8 cellular contexts compared by ENCODE assay signal in the genomic region with DNA sequence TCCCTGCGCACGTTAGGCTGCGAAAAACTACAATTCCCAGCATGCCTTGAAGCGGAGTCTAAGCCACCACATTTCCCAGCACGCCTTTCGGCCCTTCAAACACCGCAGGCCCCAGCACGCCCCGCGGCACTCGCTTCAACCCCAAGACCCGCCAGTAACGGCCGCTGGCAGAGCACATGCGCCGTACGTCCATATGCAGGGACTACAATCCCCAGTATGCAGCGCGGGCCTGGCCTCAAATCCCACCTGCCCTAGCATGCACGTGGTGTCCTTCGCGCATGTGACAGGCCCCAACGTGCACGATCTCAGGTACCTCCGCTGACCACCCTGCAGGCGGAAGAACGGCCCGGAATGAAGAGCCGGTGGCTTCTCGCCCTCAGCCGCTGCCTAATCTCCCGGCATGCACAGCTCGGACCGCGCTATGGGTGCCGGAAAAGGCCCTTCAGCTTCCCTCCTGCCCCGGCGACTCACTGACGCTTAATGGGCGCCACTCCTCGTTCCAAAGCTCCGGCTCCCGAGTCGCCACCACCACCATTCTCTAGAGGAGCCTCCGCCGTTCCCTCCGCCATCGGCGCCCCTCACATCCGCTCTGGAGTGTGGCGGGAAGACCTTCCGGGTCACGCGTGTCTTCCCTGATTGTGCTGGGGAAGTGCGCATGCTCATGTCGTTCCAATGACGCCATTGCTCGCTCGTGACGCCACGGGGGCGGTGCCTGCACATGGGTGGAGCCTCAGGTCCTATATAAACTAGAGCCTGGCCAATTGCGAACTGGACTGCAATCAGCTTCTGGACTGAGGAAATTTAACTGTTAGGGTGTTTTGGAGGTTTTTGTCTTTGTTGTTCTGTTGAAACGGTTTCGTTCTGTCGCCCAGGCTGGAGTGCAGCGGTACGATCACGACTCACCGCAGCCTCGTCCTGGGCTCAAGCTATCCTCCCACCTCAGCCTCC. TPM values are rescaled to one million over a fixed set of nuclear protein-coding genes. Genes with fewer than 3 reads are reported as not detected.
DNase-seq lines count a peak whose midpoint lies in the region; ATAC-seq, FAIRE-seq and TF ChIP-seq lines count a peak whose summit lies in the region.

Gene DUS3L (minus strand): TSS at position 591 of the 948 bp plus-strand sequence. CDS start 22 bp downstream, at position 569.

- H3K27ac Mint-ChIP-seq in activated naive CD8-positive, alpha-beta T cell treated with anti-CD3 and anti-CD28 coated beads, Interleukin-2, amount 50 U/mL, for 24 hours: peak within 1 kb of the TSS; percentile 100

- peaks cover 14% of the 10 kb centered on the region for H3K4me1 Mint-ChIP-seq in activated naive CD8-positive, alpha-beta T cell treated with anti-CD3 and anti-CD28 coated beads, Interleukin-2, amount 50 U/mL, for 24 hours

- H3K27ac ChIP-seq in pancreas: peak within 1 kb of the TSS; percentile 81 to 99 (median 95)
- peak within 1 kb of the TSS; percentile 90 to 91 for H3K27ac ChIP-seq in tibial artery

- H3K4me1 ChIP-seq in pancreas (peaks cover 0 to 5% (median 0%) of the 10 kb centered on the region in 3 donors), tibial artery (peaks cover 0 to 8% (median 7%) of the 10 kb centered on the region in 4 donors)

- H3K9me3 ChIP-seq in pancreas: no peaks in the 10 kb centered on the region
- no peaks in the 10 kb centered on the region for H3K9me3 ChIP-seq in tibial artery

- peaks cover 3% of the 10 kb centered on the region for H3K27me3 Mint-ChIP-seq in activated naive CD8-positive, alpha-beta T cell treated with anti-CD3 and anti-CD28 coated beads, Interleukin-2, amount 50 U/mL, for 24 hours

- peaks cover 34% of the 10 kb centered on the region for H3K36me3 Mint-ChIP-seq in activated naive CD8-positive, alpha-beta T cell treated with anti-CD3 and anti-CD28 coated beads, Interleukin-2, amount 50 U/mL, for 24 hours (ENCODE audit: low read depth)

- H3K27me3 ChIP-seq in pancreas (no peaks in the 10 kb centered on the region), tibial artery (peaks cover 0 to 3% of the 10 kb centered on the region in 2 donors)

- WGBS in pancreas, 2 donors: 11% methylated on average over 70 to 71 of the region's 71 CpGs

- FAIRE-seq in pancreas (lab: Jason Lieb, UNC): peak; percentile 88

- peaks cover 9 to 38% (median 27%) of the 10 kb centered on the region in 3 donors for H3K36me3 ChIP-seq in pancreas
- H3K36me3 ChIP-seq in tibial artery: peaks cover 42 to 43% (median 43%) of the 10 kb centered on the region in 3 donors

- intact Hi-C loops in Right ventricle myocardium superior (cut with DNase I) (no loop called here), pancreas (cut with DNase I) (no loop called here), tibial artery (cut with DNase I; ENCODE audit: low total_unique reads) (no loop called here)

- H3K9me3 Mint-ChIP-seq in activated naive CD8-positive, alpha-beta T cell treated with anti-CD3 and anti-CD28 coated beads, Interleukin-2, amount 50 U/mL, for 24 hours: no peaks in the 10 kb centered on the region

- peak; percentile 100 for DNase-seq in GM12865 (ENCODE audit: low read depth)
- peak; percentile 84 for DNase-seq in NCI-H1417 treated with DMSO at 0.1 percent for 48 hours (lab: John Stamatoyannopoulos, UW)
- DNase-seq in SW480 (ENCODE audit: low spot score): peak; percentile 96
- peak; percentile 98 for DNase-seq in activated naive CD8-positive, alpha-beta T cell treated with anti-CD3 and anti-CD28 coated beads, Interleukin-2, amount 50 U/mL, for 24 hours
- DNase-seq in Right ventricle myocardium superior: peak; percentile 98
- peak; percentile 95 to 99 (median 96) for DNase-seq in pancreas
- DNase-seq in tibial artery: peak; percentile 97 to 98

- no peak for TF ChIP-seq CTCF in GM12865 (IDR thresholded peaks at IDR 0.05; ENCODE audit: insufficient read depth, low read depth, low read length, missing control alignments)
- TF ChIP-seq CTCF in pancreas (IDR thresholded peaks at IDR 0.05): no peak
- TF ChIP-seq CTCF in tibial artery (IDR thresholded peaks at IDR 0.05): peak in 1 of 2 experiments; percentile 4

- H3K4me3 Mint-ChIP-seq in activated naive CD8-positive, alpha-beta T cell treated with anti-CD3 and anti-CD28 coated beads, Interleukin-2, amount 50 U/mL, for 24 hours: peak within 1 kb of the TSS; percentile 98

- peak within 1 kb of the TSS; percentile 74 for H3K4me3 ChIP-seq in GM12865 (ENCODE audit: low read depth, low read length)
- H3K4me3 ChIP-seq in pancreas: peak within 1 kb of the TSS; percentile 33 to 96 (median 68)
- peak within 1 kb of the TSS; percentile 72 to 74 for H3K4me3 ChIP-seq in tibial artery

- ATAC-seq in HG02763 (IDR thresholded peaks at IDR 0.05; ENCODE audit: unreplicated experiment) (peak; percentile 85), Right ventricle myocardium superior (ENCODE audit: poor library complexity) (peak; percentile 97), pancreas (peak; percentile 93 to 97 (median 94))
- peak; percentile 98 for ATAC-seq in activated naive CD8-positive, alpha-beta T cell treated with anti-CD3 and anti-CD28 coated beads, Interleukin-2, amount 50 U/mL, for 24 hours

RNA-seq across cellular contexts. Expression of gene DUS3L, which starts in this region (rescaled TPM):
- 12.9 TPM for total RNA-seq in Right ventricle myocardium superior
- total RNA-seq in pancreas: 10 to 100 TPM; 14.8 to 29.2 (median 20.2) TPM
- 10 to 100 TPM; 61.2 to 66.6 TPM for polyA plus RNA-seq in pancreas

Comparison
In these comparisons a context has a peak if more than half of its experiments do, and no peak if none do; other contexts are left out.
1. Peak in every context shown above with its lines: DNase-seq, ATAC-seq, H3K4me3 ChIP-seq and H3K27ac ChIP-seq.